12 cellular contexts compared by ENCODE assay signal in genomic region chr9:76615149-76615548, GRCh38.
A peak's percentile ranks its signal among the peaks of the same experiment; 100 is the strongest.
DNase-seq lines count a peak whose midpoint lies in the region; ATAC-seq and TF ChIP-seq lines count a peak whose summit lies in the region.
"Had no signal": no experiment of that assay in that cellular context is flagged by ENCODE, and none has a peak within 500 bp of the region (broad histone marks: within the 10 kb centered on the region; RNA-seq: fewer than 3 reads in every experiment).

No MANE protein-coding gene starts in this region.

- H3K4me3 ChIP-seq in heart right ventricle: peak overlapping the region in 4 of 10 donors; percentile 8 to 35 (median 20)
- H3K4me3 ChIP-seq: suprapubic skin had no signal

- DNase-seq in left ventricle myocardium superior: no peak
- no peak for DNase-seq in heart right ventricle
- peak; percentile 21 for DNase-seq in mucosa of gallbladder (ENCODE audit: low spot score)
- peak; percentile 46 for DNase-seq in ureter (ENCODE audit: low spot score)
- DNase-seq in A172 (ENCODE audit: low spot score): no peak
- no peak for DNase-seq in foreskin keratinocyte
- DNase-seq: EL, NCI-H2029 had no signal

- peak overlapping the region in 2 of 10 donors; percentile 27 to 88 for H3K27ac ChIP-seq in heart right ventricle
- peak overlapping the region; percentile 29 for H3K27ac ChIP-seq in adipose tissue (ENCODE audit: low read depth, low read length)
- no peak overlapping the region for H3K27ac ChIP-seq in foreskin keratinocyte
- H3K27ac ChIP-seq: breast epithelium, suprapubic skin had no signal

- TF ChIP-seq CTCF in heart right ventricle (IDR thresholded peaks at IDR 0.05) (no peak), foreskin keratinocyte (conservative IDR thresholded peaks at IDR 0.05) (no peak)

- intact Hi-C loops in left ventricle myocardium superior (cut with micrococcal nuclease): no loop called here
- intact Hi-C loops in heart right ventricle (cut with DNase I): no loop called here

- ATAC-seq in left ventricle myocardium superior (peak; percentile 14), heart right ventricle (no peak), HG02678 (IDR thresholded peaks at IDR 0.05; ENCODE audit: unreplicated experiment) (no peak), foreskin keratinocyte (no peak)

- H3K27me3 ChIP-seq in heart right ventricle: peaks cover 0 to 3% (median 0%) of the 10 kb centered on the region in 7 donors
- no peaks in the 10 kb centered on the region for H3K27me3 ChIP-seq in foreskin keratinocyte
- H3K27me3 ChIP-seq: breast epithelium, suprapubic skin had no signal

- H3K36me3 ChIP-seq in heart right ventricle: no peaks in the 10 kb centered on the region
- H3K36me3 ChIP-seq: breast epithelium, suprapubic skin had no signal

- peaks cover 0 to 62% (median 5%) of the 10 kb centered on the region in 9 donors for H3K4me1 ChIP-seq in heart right ventricle
- H3K4me1 ChIP-seq in foreskin keratinocyte: no peaks in the 10 kb centered on the region
- H3K4me1 ChIP-seq: breast epithelium had no signal

- 56 to 61% methylated on average over 7 of the region's 7 CpGs for WGBS in heart right ventricle, 2 donors
- WGBS in adipose tissue, 3 donors: 14 to 21% (median 20%) methylated on average over 7 of the region's 7 CpGs

- H3K9me3 ChIP-seq in heart right ventricle: no peaks in the 10 kb centered on the region
- H3K9me3 ChIP-seq: breast epithelium, suprapubic skin had no signal

Comparison
In these comparisons a context has a peak if more than half of its experiments do, and no peak if none do; other contexts are left out.
1. DNase-seq: peak in mucosa of gallbladder (single experiment) and ureter (single experiment); none in left ventricle myocardium superior (single experiment), heart right ventricle (0 of 2), A172 (single experiment) and foreskin keratinocyte (0 of 2).